In genomic region chr9:98774746-98775145, GRCh38 we compare ENCODE assay signal across 9 cellular contexts. TPM values are rescaled to one million over a fixed set of nuclear protein-coding genes. Genes with fewer than 3 reads are reported as not detected.
DNase-seq lines count a peak whose midpoint lies in the region; TF ChIP-seq lines count a peak whose summit lies in the region.
"Had no signal": no experiment of that assay in that cellular context is flagged by ENCODE, and none has a peak within 500 bp of the region (broad histone marks: within the 10 kb centered on the region; RNA-seq: fewer than 3 reads in every experiment).

No MANE protein-coding gene starts in this region.

- TF ChIP-seq CTCF in HFF-Myc (IDR thresholded peaks at IDR 0.05; ENCODE audit: low read depth, low read length, missing control alignments) (peak; percentile 82), liver (IDR thresholded peaks at IDR 0.05; ENCODE audit: low read depth, low read length, missing input control) (peak; percentile 23)

- DNase-seq in CD1c-positive myeloid dendritic cell (ENCODE audit: extremely low spot score) (peak; percentile 41), HFF-Myc (ENCODE audit: extremely low read depth, low read depth) (no peak), DMS153 (lab: John Stamatoyannopoulos, UW) (no peak), NCI-H187 (lab: John Stamatoyannopoulos, UW) (no peak), NCI-H128 (lab: John Stamatoyannopoulos, UW; ENCODE audit: unreplicated experiment) (no peak), SHP77 (lab: John Stamatoyannopoulos, UW) (no peak)
- peak; percentile 35 for DNase-seq in activated CD4-positive, alpha-beta memory T cell treated with anti-CD3 and anti-CD28 coated beads, Interleukin-2, amount 10 ng/mL, durations not matched to agents 7 days and 5 days

- no peak overlapping the region for H3K27ac ChIP-seq in liver (ENCODE audit: low read depth in 1 of 2, low read length in 2 of 2)
- H3K27ac ChIP-seq: upper lobe of left lung had no signal

- no peaks in the 10 kb centered on the region for H3K36me3 Mint-ChIP-seq in activated CD4-positive, alpha-beta memory T cell treated with anti-CD3 and anti-CD28 coated beads, Interleukin-2, amount 10 ng/mL, durations not matched to agents 7 days and 5 days (ENCODE audit: low read depth)

- H3K9me3 Mint-ChIP-seq in activated CD4-positive, alpha-beta memory T cell treated with anti-CD3 and anti-CD28 coated beads, Interleukin-2, amount 10 ng/mL, durations not matched to agents 7 days and 5 days = no peaks in the 10 kb centered on the region

- peak in 1 of 2 donors; percentile 48 for TF ChIP-seq RAD21 in liver (IDR thresholded peaks at IDR 0.05)

- CTCF ChIA-PET in activated CD4-positive, alpha-beta memory T cell treated with anti-CD3 and anti-CD28 coated beads, Interleukin-2, amount 10 ng/mL, durations not matched to agents 7 days and 5 days (lab: Charles Lee) = interaction anchor here (0.7 to 3.5 kb wide), 22 partner anchors 8 to 1475 kb away, joined by 3 to 32 read pairs (median 7); partner anchors contain the start of gene GALNT12

- no peaks in the 10 kb centered on the region for H3K27me3 ChIP-seq in liver (ENCODE audit: control insufficient read depth in 4 of 4, insufficient read depth in 4 of 4, low read length in 3 of 4)
- H3K27me3 ChIP-seq: upper lobe of left lung had no signal

- H3K27ac Mint-ChIP-seq in activated CD4-positive, alpha-beta memory T cell treated with anti-CD3 and anti-CD28 coated beads, Interleukin-2, amount 10 ng/mL, durations not matched to agents 7 days and 5 days = no peak overlapping the region

- H3K9ac ChIP-seq in liver (ENCODE audit: low read depth in 1 of 2, low read length in 2 of 2) = no peak overlapping the region

- H3K36me3 ChIP-seq in liver (ENCODE audit: control insufficient read depth in 4 of 4, insufficient read depth in 3 of 4, low read depth in 1 of 4, low read length in 3 of 4) = peaks cover 0 to 20% (median 1%) of the 10 kb centered on the region in 4 donors

- H3K4me1 Mint-ChIP-seq in activated CD4-positive, alpha-beta memory T cell treated with anti-CD3 and anti-CD28 coated beads, Interleukin-2, amount 10 ng/mL, durations not matched to agents 7 days and 5 days = no peaks in the 10 kb centered on the region

- no peak overlapping the region for H3K4me3 Mint-ChIP-seq in activated CD4-positive, alpha-beta memory T cell treated with anti-CD3 and anti-CD28 coated beads, Interleukin-2, amount 10 ng/mL, durations not matched to agents 7 days and 5 days

- H3K4me3 ChIP-seq in HFF-Myc (replicated peaks; ENCODE audit: low read depth, low read length) (no peak overlapping the region), liver (ENCODE audit: low read depth in 1 of 3, low read length in 3 of 3) (no peak overlapping the region)
- H3K4me3 ChIP-seq: upper lobe of left lung had no signal

- no peaks in the 10 kb centered on the region for H3K9me3 ChIP-seq in liver (ENCODE audit: control insufficient read depth in 4 of 4, low read length in 3 of 4)
- H3K9me3 ChIP-seq: upper lobe of left lung had no signal

- no peaks in the 10 kb centered on the region for H3K27me3 Mint-ChIP-seq in activated CD4-positive, alpha-beta memory T cell treated with anti-CD3 and anti-CD28 coated beads, Interleukin-2, amount 10 ng/mL, durations not matched to agents 7 days and 5 days

- POLR2A ChIA-PET in activated CD4-positive, alpha-beta memory T cell treated with anti-CD3 and anti-CD28 coated beads, Interleukin-2, amount 10 ng/mL, durations not matched to agents 7 days and 5 days (lab: Charles Lee) = no interaction called here

- 87% methylated on average over 9 of the region's 9 CpGs for WGBS in liver

- H3K4me1 ChIP-seq in liver (ENCODE audit: control insufficient read depth in 4 of 4, insufficient read depth in 4 of 4, low read length in 3 of 4) = no peaks in the 10 kb centered on the region
- H3K4me1 ChIP-seq: upper lobe of left lung had no signal

TF ChIP-seq in liver, 16 proteins besides CTCF, POLR2A, EP300 and RAD21:
- TF ChIP-seq ZBTB33 (IDR thresholded peaks at IDR 0.05) (no peak), ATF3 (IDR thresholded peaks at IDR 0.05) (no peak), HNF4G (IDR thresholded peaks at IDR 0.05) (no peak), FOXA2 (IDR thresholded peaks at IDR 0.05) (no peak), TAF1 (conservative IDR thresholded peaks at IDR 0.05) (no peak), NR2F2 (IDR thresholded peaks at IDR 0.05) (no peak), EGR1 (IDR thresholded peaks at IDR 0.05; ENCODE audit: low read depth in 2 of 2) (no peak), REST (IDR thresholded peaks at IDR 0.05) (no peak), RXRA (IDR thresholded peaks at IDR 0.05) (no peak), SP1 (IDR thresholded peaks at IDR 0.05) (no peak)
TF ChIP-seq in liver: peak in this region for 0.

RNA-seq across cellular contexts. Expression of gene ANKS6, which starts 21.6 kb away (rescaled TPM):
- 1 to 10 TPM; 2.7 to 4.7 TPM for total RNA-seq in activated CD4-positive, alpha-beta memory T cell treated with anti-CD3 and anti-CD28 coated beads, Interleukin-2, amount 10 ng/mL, durations not matched to agents 7 days and 5 days
- 1 to 10 TPM; 1.9 to 6.3 TPM for total RNA-seq in liver
- polyA plus RNA-seq in liver = 1 to 10 TPM; 2.3 to 3.5 TPM

RNA-seq across cellular contexts. Expression of gene GALNT12, which starts 32.7 kb away (rescaled TPM):
- 1 to 10 TPM; 2.0 to 2.2 TPM for total RNA-seq in activated CD4-positive, alpha-beta memory T cell treated with anti-CD3 and anti-CD28 coated beads, Interleukin-2, amount 10 ng/mL, durations not matched to agents 7 days and 5 days
- total RNA-seq in liver = 1 to 10 TPM in 1 of 2 donors, under 1 TPM in 1; 0.25 to 1.4 TPM
- under 1 TPM in 1 of 2 donors, not detected in 1; 0.16 TPM for polyA plus RNA-seq in liver

Comparison
In these comparisons a context has a peak if more than half of its experiments do, and no peak if none do; other contexts are left out.
1. DNase-seq: peak in CD1c-positive myeloid dendritic cell (single experiment) and activated CD4-positive, alpha-beta memory T cell treated with anti-CD3 and anti-CD28 coated beads, Interleukin-2, amount 10 ng/mL, durations not matched to agents 7 days and 5 days (single experiment); none in HFF-Myc (single experiment), DMS153 (single experiment), NCI-H187 (0 of 2), NCI-H128 (single experiment) and SHP77 (0 of 2).